ENCODE assay signal across 27 cellular contexts in genomic region chr7:106795171-106795876, GRCh38.
"Had no signal": no experiment of that assay in that cellular context is flagged by ENCODE, and none has a peak within 500 bp of the region (broad histone marks: within the 10 kb centered on the region; RNA-seq: fewer than 3 reads in every experiment).

No MANE protein-coding gene starts in this region.

- H3K27me3 ChIP-seq: brain microvascular endothelial cell, sigmoid colon, testis had no signal

- H3K4me1 Mint-ChIP-seq: activated naive CD4-positive, alpha-beta T cell treated with anti-CD3 and anti-CD28 coated beads, Interleukin-2, amount 50 U/mL, for 24 hours; mesothelial cell of epicardium; natural killer cell had no signal

- DNase-seq: activated CD4-positive, alpha-beta memory T cell treated with anti-CD3 and anti-CD28 coated beads for 36 hours; activated CD4-positive, alpha-beta T cell treated with anti-CD3 and anti-CD28 coated beads for 48 hours; activated gamma-delta T cell; aorta; brain microvascular endothelial cell; central memory CD4-positive, alpha-beta T cell; effector CD8-positive, alpha-beta T cell; erythroblast; glutamatergic neuron; hippocampal formation; left ventricle myocardium superior; mammary epithelial cell; natural killer cell; retina; sigmoid colon; stimulated activated CD4-positive, alpha-beta T cell treated with anti-CD3 and anti-CD28 coated beads, Interleukin-15, amount 100 ng/mL, for 24 hours; stimulated activated CD4-positive, alpha-beta T cell treated with anti-CD3 and anti-CD28 coated beads, Interleukin-2, amount 100 ng/mL, for 48 hours; stimulated activated CD8-positive, alpha-beta memory T cell treated with anti-CD3 and anti-CD28 coated beads, Interleukin-4, amount 100 ng/mL, for 48 hours; stimulated activated naive CD4-positive, alpha-beta T cell; T-helper 9 cell; testis had no signal

- H3K27ac Mint-ChIP-seq: activated CD4-positive, alpha-beta memory T cell treated with anti-CD3 and anti-CD28 coated beads for 36 hours; activated naive CD4-positive, alpha-beta T cell treated with anti-CD3 and anti-CD28 coated beads, Interleukin-2, amount 50 U/mL, for 24 hours; activated T-helper 1 cell treated with anti-CD3 and anti-CD28 coated beads, Interleukin-12 subunit alpha, Interleukin-12 subunit beta, Interleukin-2, Interleukin-4 antibody, amounts not matched to agents 30 ng/mL and 10 ng/mL and 1 ng/mL, durations not matched to agents 14 hours and 24 hours and 36 hours; mesothelial cell of epicardium; natural killer cell; progenitor cell of endocrine pancreas; type B pancreatic cell had no signal

- H3K36me3 ChIP-seq: brain microvascular endothelial cell, sigmoid colon had no signal

- H3K4me3 ChIP-seq: sigmoid colon, smooth muscle cell, testis had no signal

- H3K27ac ChIP-seq: brain microvascular endothelial cell, sigmoid colon, testis had no signal

- ATAC-seq: left ventricle myocardium superior, natural killer cell had no signal

- H3K4me3 Mint-ChIP-seq: activated CD4-positive, alpha-beta memory T cell treated with anti-CD3 and anti-CD28 coated beads for 36 hours; activated naive CD4-positive, alpha-beta T cell treated with anti-CD3 and anti-CD28 coated beads, Interleukin-2, amount 50 U/mL, for 24 hours; activated T-helper 1 cell treated with anti-CD3 and anti-CD28 coated beads, Interleukin-12 subunit alpha, Interleukin-12 subunit beta, Interleukin-2, Interleukin-4 antibody, amounts not matched to agents 30 ng/mL and 10 ng/mL and 1 ng/mL, durations not matched to agents 14 hours and 24 hours and 36 hours; mesothelial cell of epicardium; natural killer cell; type B pancreatic cell had no signal

- H3K4me1 ChIP-seq: sigmoid colon, testis had no signal

- H3K9me3 Mint-ChIP-seq: activated naive CD4-positive, alpha-beta T cell treated with anti-CD3 and anti-CD28 coated beads, Interleukin-2, amount 50 U/mL, for 24 hours; natural killer cell had no signal

- H3K9me3 ChIP-seq: sigmoid colon, testis had no signal

- H3K36me3 Mint-ChIP-seq: activated CD4-positive, alpha-beta memory T cell treated with anti-CD3 and anti-CD28 coated beads for 36 hours; mesothelial cell of epicardium; natural killer cell; type B pancreatic cell had no signal
